Comparison of ENCODE assay signal across 24 cellular contexts in genomic region chr14:58774531-58774930, GRCh38.
"Had no signal": no experiment of that assay in that cellular context is flagged by ENCODE, and none has a peak within 500 bp of the region (broad histone marks: within the 10 kb centered on the region; RNA-seq: fewer than 3 reads in every experiment).

No MANE protein-coding gene starts in this region.

- DNase-seq: activated B cell treated with CpG ODN at 0.5 μM for 24 hours; activated CD4-positive, alpha-beta memory T cell treated with anti-CD3 and anti-CD28 coated beads for 36 hours; activated CD4-positive, alpha-beta T cell treated with anti-CD3 and anti-CD28 coated beads for 1 hour; activated CD4-positive, alpha-beta T cell treated with anti-CD3 and anti-CD28 coated beads, Interleukin-2, amount 10 ng/mL, durations not matched to agents 7 days and 5 days; activated effector memory CD4-positive, alpha-beta T cell treated with Interleukin-2 at 50 U/mL for 16 hours; activated naive CD4-positive, alpha-beta T cell; aorta; Kasumi-1; KBM-7; NCI-H1048; NCI-H146; NCI-H2029 treated with DMSO at 0.1 percent for 48 hours; NCI-H510A treated with DMSO at 0.1 percent for 48 hours; NK-92 treated with Interleukin-12 subunit alpha and Interleukin-12 subunit beta, amount 100 ng/mL, for 24 hours; OCI-M1; RPMI8226; T-cell; T-helper 2 cell; T1000 had no signal

- H3K36me3 Mint-ChIP-seq: activated CD4-positive, alpha-beta memory T cell treated with anti-CD3 and anti-CD28 coated beads for 36 hours; activated naive CD4-positive, alpha-beta T cell treated with anti-CD3 and anti-CD28 coated beads, Interleukin-2, amount 50 U/mL, for 24 hours; T-cell had no signal

- ATAC-seq: Panc1, Right ventricle myocardium inferior, T-cell had no signal

- H3K4me3 Mint-ChIP-seq: activated B cell treated with CpG ODN at 0.5 μM for 24 hours; activated CD4-positive, alpha-beta memory T cell treated with anti-CD3 and anti-CD28 coated beads for 36 hours; activated CD4-positive, alpha-beta T cell treated with anti-CD3 and anti-CD28 coated beads, Interleukin-2, amount 10 ng/mL, durations not matched to agents 7 days and 5 days; activated naive CD4-positive, alpha-beta T cell treated with anti-CD3 and anti-CD28 coated beads, Interleukin-2, amount 50 U/mL, for 24 hours; central memory CD8-positive, alpha-beta T cell; T-cell had no signal

- H3K4me3 ChIP-seq: SK-N-MC had no signal

- H3K27ac Mint-ChIP-seq: activated B cell treated with CpG ODN at 0.5 μM for 24 hours; activated CD4-positive, alpha-beta memory T cell treated with anti-CD3 and anti-CD28 coated beads for 36 hours; activated CD4-positive, alpha-beta T cell treated with anti-CD3 and anti-CD28 coated beads, Interleukin-2, amount 10 ng/mL, durations not matched to agents 7 days and 5 days; activated naive CD4-positive, alpha-beta T cell treated with anti-CD3 and anti-CD28 coated beads, Interleukin-2, amount 50 U/mL, for 24 hours; T-cell had no signal

- H3K27ac ChIP-seq: SK-N-MC had no signal

- H3K27me3 Mint-ChIP-seq: activated B cell treated with CpG ODN at 0.5 μM for 24 hours; activated CD4-positive, alpha-beta T cell treated with anti-CD3 and anti-CD28 coated beads, Interleukin-2, amount 10 ng/mL, durations not matched to agents 7 days and 5 days; activated naive CD4-positive, alpha-beta T cell treated with anti-CD3 and anti-CD28 coated beads, Interleukin-2, amount 50 U/mL, for 24 hours had no signal

- H3K9me3 Mint-ChIP-seq: activated B cell treated with CpG ODN at 0.5 μM for 24 hours; activated CD4-positive, alpha-beta memory T cell treated with anti-CD3 and anti-CD28 coated beads for 36 hours; activated CD4-positive, alpha-beta T cell treated with anti-CD3 and anti-CD28 coated beads, Interleukin-2, amount 10 ng/mL, durations not matched to agents 7 days and 5 days; activated naive CD4-positive, alpha-beta T cell treated with anti-CD3 and anti-CD28 coated beads, Interleukin-2, amount 50 U/mL, for 24 hours; central memory CD8-positive, alpha-beta T cell; T-cell had no signal

- H3K4me1 Mint-ChIP-seq: activated B cell treated with CpG ODN at 0.5 μM for 24 hours; activated CD4-positive, alpha-beta T cell treated with anti-CD3 and anti-CD28 coated beads, Interleukin-2, amount 10 ng/mL, durations not matched to agents 7 days and 5 days; activated naive CD4-positive, alpha-beta T cell treated with anti-CD3 and anti-CD28 coated beads, Interleukin-2, amount 50 U/mL, for 24 hours; central memory CD8-positive, alpha-beta T cell; T-cell had no signal
